1 cellular context compared by ENCODE assay signal in the genomic region with DNA sequence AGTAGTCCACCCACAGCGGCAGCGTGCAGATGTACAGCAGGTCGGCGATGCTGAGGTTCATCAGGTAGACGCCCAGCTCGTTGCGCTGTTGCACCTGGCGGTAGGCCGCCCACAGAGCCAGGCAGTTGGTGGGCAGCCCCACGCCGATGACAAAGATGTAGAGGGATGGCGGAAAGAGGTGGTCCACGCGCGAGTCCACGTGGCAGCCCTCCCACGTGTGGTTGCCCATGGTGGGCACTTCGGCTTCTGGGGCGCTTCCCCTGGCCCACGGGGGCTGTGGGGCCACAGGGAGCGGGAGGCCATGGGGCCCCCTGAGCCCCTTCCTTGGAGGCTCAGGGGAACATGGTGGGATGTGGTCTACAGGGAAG.
A peak's percentile ranks its signal among the peaks of the same experiment; 100 is the strongest.
TF ChIP-seq lines count a peak whose summit lies in the region.

No MANE protein-coding gene starts in this region.

TF ChIP-seq in K562, 482 proteins besides CTCF, POLR2A, EP300 and RAD21:
- peak; percentile 30 for TF ChIP-seq FIP1L1 (IDR thresholded peaks at IDR 0.05; ENCODE audit: low read depth, low read length, poor library complexity, severe bottlenecking)
- peak; percentile 90 for TF ChIP-seq ZBTB9 (CRISPR knock-in tag; IDR thresholded peaks at IDR 0.05)
- TF ChIP-seq KLF10 (CRISPR knock-in tag; IDR thresholded peaks at IDR 0.05) = no peak
- 0 out of 2 replicates have a peak, but pooled peaks have one; percentile 2 for TF ChIP-seq PHF8 (IDR thresholded peaks at IDR 0.05; ENCODE audit: borderline replicate concordance, low read length)
TF ChIP-seq in K562: peak in this region for 3.
